Comparison of ENCODE assay signal across 8 cellular contexts in the genomic region with DNA sequence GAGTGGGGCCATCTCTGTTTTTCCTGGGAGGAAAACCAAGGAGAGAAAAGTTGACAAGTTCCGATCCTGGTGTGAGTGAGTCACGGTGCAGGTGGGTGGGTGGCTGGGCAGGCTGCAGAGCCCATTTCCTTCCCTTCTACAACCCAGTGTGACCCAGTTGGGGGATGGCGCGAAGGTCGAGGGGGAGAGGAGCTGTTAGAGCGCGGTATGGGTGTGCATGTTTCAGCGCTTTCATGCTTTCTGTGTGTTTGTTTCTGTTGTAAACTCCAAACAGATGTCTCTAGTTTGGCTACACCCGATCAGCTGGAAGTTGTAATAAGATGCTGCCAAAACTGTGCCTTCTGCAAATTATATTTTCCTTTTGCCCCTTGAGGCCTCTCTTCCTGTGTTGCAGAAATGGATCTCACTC. TPM values are rescaled to one million over a fixed set of nuclear protein-coding genes. Genes with fewer than 3 reads are reported as not detected.
A peak's percentile ranks its signal among the peaks of the same experiment; 100 is the strongest.
DNase-seq lines count a peak whose midpoint lies in the region; ATAC-seq and TF ChIP-seq lines count a peak whose summit lies in the region.

No MANE protein-coding gene starts in this region.

- peaks cover 34% of the 10 kb centered on the region for H3K27me3 ChIP-seq in neural progenitor cell

- no peaks in the 10 kb centered on the region for H4K20me1 ChIP-seq in neural progenitor cell (ENCODE audit: low read depth)

- no peak overlapping the region for H3K9ac ChIP-seq in neural progenitor cell

- peaks cover 80% of the 10 kb centered on the region for H3K4me1 Mint-ChIP-seq in activated B cell treated with CpG ODN at 0.5 μM for 24 hours
- H3K4me1 Mint-ChIP-seq in neural progenitor cell = peaks cover 47% of the 10 kb centered on the region

- peaks cover 19% of the 10 kb centered on the region for H3F3A ChIP-seq in neural progenitor cell (ENCODE audit: low read depth)

- peaks cover 5% of the 10 kb centered on the region for H3K4me1 ChIP-seq in neural progenitor cell

- no peaks in the 10 kb centered on the region for H3K36me3 ChIP-seq in neural progenitor cell

- no peaks in the 10 kb centered on the region for H3K79me2 ChIP-seq in neural progenitor cell (ENCODE audit: low read depth)

- peak overlapping the region; percentile 91 for H3K4me3 Mint-ChIP-seq in activated B cell treated with CpG ODN at 0.5 μM for 24 hours
- no peak overlapping the region for H3K4me3 Mint-ChIP-seq in neural progenitor cell

- no peak overlapping the region for H2AFZ ChIP-seq in neural progenitor cell (replicated peaks)

- CTCF ChIA-PET in activated B cell treated with CpG ODN at 0.5 μM for 24 hours (lab: Charles Lee) = interaction anchor here (1.0 to 3.1 kb wide), 3 partner anchors 47 to 581 kb away, joined by 3 to 19 read pairs (median 3); a partner anchor contains a TSS

- no peaks in the 10 kb centered on the region for H3K9me3 ChIP-seq in neural progenitor cell (ENCODE audit: low read depth)

- peak; percentile 11 for DNase-seq in stimulated activated CD4-positive, alpha-beta T cell treated with anti-CD3 and anti-CD28 coated beads, Interleukin-4, amount 100 ng/mL, for 24 hours
- no peak for DNase-seq in stimulated activated CD4-positive, alpha-beta T cell treated with anti-CD3 and anti-CD28 coated beads, Interleukin-12 subunit alpha, Interleukin-12 subunit beta, amount 100 ng/mL, for 4 hours
- DNase-seq in activated B cell treated with CpG ODN at 0.5 μM for 24 hours = no peak
- DNase-seq in kidney tubule cell (ENCODE audit: low spot score) = peak; percentile 8
- DNase-seq in DMS79 treated with DMSO at 0.1 percent for 48 hours (lab: John Stamatoyannopoulos, UW) = no peak
- DNase-seq in neural progenitor cell (ENCODE audit: low spot score) = no peak
- DNase-seq in KG1 (lab: John Stamatoyannopoulos, UW) = no peak

- H3K27ac Mint-ChIP-seq in activated B cell treated with CpG ODN at 0.5 μM for 24 hours = peak overlapping the region; percentile 92
- no peak overlapping the region for H3K27ac Mint-ChIP-seq in neural progenitor cell

- H3K4me2 ChIP-seq in neural progenitor cell = no peak overlapping the region

- H3K36me3 Mint-ChIP-seq in activated B cell treated with CpG ODN at 0.5 μM for 24 hours (ENCODE audit: low read depth) (peaks cover 20% of the 10 kb centered on the region), neural progenitor cell (no peaks in the 10 kb centered on the region)

- POLR2A ChIA-PET in activated B cell treated with CpG ODN at 0.5 μM for 24 hours (lab: Charles Lee) = interaction anchor here (0.6 to 5.9 kb wide), 9 partner anchors 17 to 848 kb away, joined by 3 to 83 read pairs (median 4); a partner anchor contains a TSS

- H3K9me3 Mint-ChIP-seq in activated B cell treated with CpG ODN at 0.5 μM for 24 hours (no peaks in the 10 kb centered on the region), neural progenitor cell (peaks cover 7% of the 10 kb centered on the region)

- no peak overlapping the region for H3K27ac ChIP-seq in neural progenitor cell

- intact Hi-C loops in activated B cell treated with CpG ODN at 0.5 μM for 24 hours (cut with micrococcal nuclease) = loop anchor here (2.0 to 10.0 kb wide), 4 partner anchors 465 to 1945 kb away; a partner anchor contains a TSS

- H3K27me3 Mint-ChIP-seq in activated B cell treated with CpG ODN at 0.5 μM for 24 hours (no peaks in the 10 kb centered on the region), neural progenitor cell (ENCODE audit: insufficient read depth, low read depth) (peaks cover 22% of the 10 kb centered on the region)

- no peak for ATAC-seq in activated B cell treated with CpG ODN at 0.5 μM for 24 hours (ENCODE audit: low read depth)
- no peak for ATAC-seq in HG02885 (IDR thresholded peaks at IDR 0.05; ENCODE audit: poor library complexity, unreplicated experiment)

- no peak overlapping the region for H3K4me3 ChIP-seq in neural progenitor cell

- TF ChIP-seq CTCF in activated B cell treated with CpG ODN at 0.5 μM for 24 hours (IDR thresholded peaks at IDR 0.05) (no peak), neural progenitor cell (IDR thresholded peaks at IDR 0.05) (no peak)

RNA-seq across cellular contexts. Expression of a gene that starts 3.8 kb away (rescaled TPM):
- 25.4 and 27.2 TPM in 2 replicates for total RNA-seq in activated B cell treated with CpG ODN at 0.5 μM for 24 hours
- 0.80 and 2.6 TPM in 2 replicates for total RNA-seq in neural progenitor cell (ENCODE audit: low replicate concordance)

RNA-seq across cellular contexts. Expression of a gene that starts 17.5 kb away (rescaled TPM):
- 55.1 and 55.4 TPM in 2 replicates for total RNA-seq in activated B cell treated with CpG ODN at 0.5 μM for 24 hours
- 31.0 and 41.2 TPM in 2 replicates for total RNA-seq in neural progenitor cell (ENCODE audit: low replicate concordance)

RNA-seq across cellular contexts. Expression of a gene that starts 56.3 kb away (rescaled TPM):
- 3.3 and 3.5 TPM in 2 replicates for total RNA-seq in activated B cell treated with CpG ODN at 0.5 μM for 24 hours
- total RNA-seq in neural progenitor cell (ENCODE audit: low replicate concordance) = 10.4 and 25.7 TPM in 2 replicates

Comparison
In these comparisons a context has a peak if more than half of its experiments do, and no peak if none do; other contexts are left out.
1. DNase-seq: peak in stimulated activated CD4-positive, alpha-beta T cell treated with anti-CD3 and anti-CD28 coated beads, Interleukin-4, amount 100 ng/mL, for 24 hours (single experiment) and kidney tubule cell (single experiment); none in stimulated activated CD4-positive, alpha-beta T cell treated with anti-CD3 and anti-CD28 coated beads, Interleukin-12 subunit alpha, Interleukin-12 subunit beta, amount 100 ng/mL, for 4 hours (single experiment), activated B cell treated with CpG ODN at 0.5 μM for 24 hours (single experiment), DMS79 treated with DMSO at 0.1 percent for 48 hours (single experiment), neural progenitor cell (single experiment) and KG1 (single experiment).